ENCODE assay signal across 30 cellular contexts in the genomic region with DNA sequence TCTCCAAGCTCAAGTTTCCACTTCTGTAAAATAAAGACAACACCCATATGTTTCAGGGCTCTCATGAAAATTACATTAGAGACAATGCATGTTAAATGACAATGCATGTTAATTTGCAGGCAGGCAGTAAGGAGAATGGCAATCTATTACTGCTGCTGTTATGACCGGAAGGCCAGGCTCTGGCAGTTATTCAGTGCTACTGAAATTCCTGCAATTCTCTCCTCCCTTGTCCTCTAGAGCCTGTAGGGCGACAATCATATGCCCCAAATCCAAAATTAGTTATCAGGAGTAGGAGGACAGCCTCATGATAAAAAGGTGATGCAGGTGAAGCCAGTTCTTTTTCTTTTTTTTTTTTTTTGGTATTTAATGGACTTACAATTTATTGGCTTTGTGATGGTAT.
"Had no signal": no experiment of that assay in that cellular context is flagged by ENCODE, and none has a peak within 500 bp of the region (broad histone marks: within the 10 kb centered on the region; RNA-seq: fewer than 3 reads in every experiment).

No MANE protein-coding gene starts in this region.

- H3K4me3 ChIP-seq: adrenal gland, ascending aorta, cardiac muscle cell had no signal

- ATAC-seq: activated CD8-positive, alpha-beta T cell treated with anti-CD3 and anti-CD28 coated beads for 36 hours; activated naive CD4-positive, alpha-beta T cell treated with anti-CD3 and anti-CD28 coated beads, Interleukin-2, amount 50 U/mL, for 72 hours; activated T-cell treated with anti-CD3 and anti-CD28 coated beads, Interleukin-2, amount 50 U/mL, for 4 hours; activated T-cell treated with anti-CD3 and anti-CD28 coated beads, Interleukin-2, amount 50 U/mL, for 72 hours; activated T-helper 17 cell treated with anti-CD3 and anti-CD28 coated beads, Interleukin-2, amount 50 U/mL, for 72 hours had no signal

- H3K4me1 ChIP-seq: adrenal gland had no signal

- H3K27me3 ChIP-seq: adrenal gland, ascending aorta, cardiac muscle cell had no signal

- H3K27ac ChIP-seq: adrenal gland, ascending aorta, cardiac muscle cell, VCaP had no signal

- H3K9me3 ChIP-seq: adrenal gland, ascending aorta had no signal

- H3K36me3 ChIP-seq: adrenal gland, ascending aorta, cardiac muscle cell had no signal

- DNase-seq: activated B cell treated with CpG ODN at 0.5 μM for 24 hours; activated CD4-positive, alpha-beta memory T cell treated with anti-CD3 and anti-CD28 coated beads for 36 hours; activated CD4-positive, alpha-beta T cell treated with anti-CD3 and anti-CD28 coated beads for 4 hours; activated CD4-positive, alpha-beta T cell treated with anti-CD3 and anti-CD28 coated beads, Interleukin-2, amount 10 ng/mL, durations not matched to agents 24 days and 14 days; activated CD4-positive, alpha-beta T cell treated with anti-CD3 and anti-CD28 coated beads, Interleukin-2, amount 50 U/mL, for 1 hour; activated CD4-positive, alpha-beta T cell treated with anti-CD3 and anti-CD28 coated beads, Interleukin-2, amount 50 U/mL, for 4 hours; activated CD4-positive, CD25-positive, alpha-beta regulatory T cell treated with anti-CD3 and anti-CD28 coated beads, Interleukin-2, amount 50 U/mL, for 72 hours; activated CD8-positive, alpha-beta memory T cell treated with anti-CD3 and anti-CD28 coated beads, Interleukin-2, amount 50 U/mL, for 4 hours; activated CD8-positive, alpha-beta T cell treated with anti-CD3 and anti-CD28 coated beads for 36 hours; activated effector memory CD4-positive, alpha-beta T cell treated with anti-CD3 and anti-CD28 coated beads, Interleukin-2, amount 50 U/mL, for 16 hours; activated gamma-delta T cell treated with Interleukin-2 at 50 U/mL for 16 hours; activated naive CD4-positive, alpha-beta T cell; activated naive CD4-positive, alpha-beta T cell treated with anti-CD3 and anti-CD28 coated beads for 36 hours; activated naive CD4-positive, alpha-beta T cell treated with anti-CD3 and anti-CD28 coated beads, Interleukin-2, amount 50 U/mL, for 16 hours; activated naive CD8-positive, alpha-beta T cell treated with anti-CD3 and anti-CD28 coated beads for 36 hours; activated T-cell treated with anti-CD3 and anti-CD28 coated beads for 4 hours; activated T-cell treated with anti-CD3 and anti-CD28 coated beads, Interleukin-2, amount 50 U/mL, for 1 hour; activated T-cell treated with anti-CD3 and anti-CD28 coated beads, Interleukin-2, amount 50 U/mL, for 4 hours; activated T-cell treated with anti-CD3 and anti-CD28 coated beads, Interleukin-2, amount 50 U/mL, for 72 hours; adrenal gland; amniotic stem cell; central memory CD4-positive, alpha-beta T cell; T-helper 1 cell; T-helper 2 cell; T-helper 9 cell had no signal
